ENCODE assay signal across 13 cellular contexts in genomic region chrX:48045410-48046311, GRCh38. TPM values are rescaled to one million over a fixed set of nuclear protein-coding genes. Genes with fewer than 3 reads are reported as not detected.
DNase-seq lines count a peak whose midpoint lies in the region; ATAC-seq, FAIRE-seq and TF ChIP-seq lines count a peak whose summit lies in the region.
"Had no signal": no experiment of that assay in that cellular context is flagged by ENCODE, and none has a peak within 500 bp of the region (broad histone marks: within the 10 kb centered on the region; RNA-seq: fewer than 3 reads in every experiment).

No MANE protein-coding gene starts in this region.

- H3K79me2 ChIP-seq in trophoblast cell (ENCODE audit: control insufficient read depth, insufficient read depth, low read length, poor library complexity), result no peaks in the 10 kb centered on the region

- no peak for DNase-seq in D721Med (ENCODE audit: insufficient read length, low spot score)
- peak; percentile 1 for DNase-seq in T1000 (lab: John Stamatoyannopoulos, UW)
- peak; percentile 64 to 80 for DNase-seq in foreskin keratinocyte
- DNase-seq in trophoblast cell, result peak; percentile 67 to 87
- no peak for DNase-seq in kidney
- no peak for DNase-seq in KBM-7
- no peak for DNase-seq in NCI-H1048 (lab: John Stamatoyannopoulos, UW)
- DNase-seq in hepatic stellate cell (ENCODE audit: low spot score), result no peak
- DNase-seq: COR-L47, erythroblast, naive B cell, NCI-H510A treated with DMSO at 0.1 percent for 48 hours, T-helper 17 cell had no signal

- no peak overlapping the region for H2AK5ac ChIP-seq in trophoblast cell (ENCODE audit: low read length)

- FAIRE-seq in D721Med (lab: Jason Lieb, UNC) (peak; percentile 6), kidney (lab: Jason Lieb, UNC) (no peak)

- H3K4ac ChIP-seq in trophoblast cell (ENCODE audit: low read depth, low read length), result no peak overlapping the region

- H3K4me1 ChIP-seq in foreskin keratinocyte, result peaks cover 5% of the 10 kb centered on the region
- peaks cover 2 to 3% of the 10 kb centered on the region in 2 experiments for H3K4me1 ChIP-seq in trophoblast cell (ENCODE audit: control insufficient read depth in 1 of 2, insufficient read depth in 2 of 2, low read length in 2 of 2)
- H3K4me1 ChIP-seq in kidney (ENCODE audit: control insufficient read depth in 1 of 2, insufficient read depth in 1 of 2, low read depth in 1 of 2, low read length in 2 of 2), result no peaks in the 10 kb centered on the region

- H3K36me3 ChIP-seq in trophoblast cell (ENCODE audit: control insufficient read depth in 1 of 2, insufficient read depth in 2 of 2, low read length in 2 of 2) (no peaks in the 10 kb centered on the region), kidney (ENCODE audit: control insufficient read depth in 1 of 2, insufficient read depth in 2 of 2, low read length in 2 of 2) (no peaks in the 10 kb centered on the region)

- intact Hi-C loops in kidney (cut with DNase I), result no loop called here

- no peak overlapping the region for H3K23ac ChIP-seq in trophoblast cell (ENCODE audit: low read length)

- H3K18ac ChIP-seq in trophoblast cell (ENCODE audit: low read length), result no peak overlapping the region

- WGBS in trophoblast cell (ENCODE audit: extremely low coverage, insufficient coverage, insufficient read length), result no CpG with 5 or more reads among the region's 8 CpGs

- H3K4me2 ChIP-seq in trophoblast cell (ENCODE audit: low read length), result no peak overlapping the region

- in situ Hi-C loops in KBM-7 (cut with MboI; ENCODE audit: low pct_unique_long_range_greater_than_20kb, low sequenced_read_pairs), result loop anchor here (25.0 kb wide), 1 partner anchor 183 kb away; no protein-coding TSS in a partner anchor

- peak overlapping the region; percentile 5 for H4K91ac ChIP-seq in trophoblast cell (ENCODE audit: low read depth, low read length)

- H4K8ac ChIP-seq in trophoblast cell (ENCODE audit: low read depth, low read length), result peak overlapping the region; percentile 47

- ATAC-seq in foreskin keratinocyte, result peak; percentile 81
- ATAC-seq: T-helper 17 cell had no signal

- peak overlapping the region; percentile 22 for H2BK120ac ChIP-seq in trophoblast cell (ENCODE audit: insufficient read depth, low read length, poor library complexity)

- H2BK5ac ChIP-seq in trophoblast cell (ENCODE audit: low read depth, low read length, poor library complexity), result no peak overlapping the region

- H3K4me3 ChIP-seq in trophoblast cell (ENCODE audit: low read depth, low read length), result no peak overlapping the region
- no peak overlapping the region for H3K4me3 ChIP-seq in kidney (ENCODE audit: low read length in 2 of 2)

- TF ChIP-seq CTCF in D721Med (IDR thresholded peaks at IDR 0.05; ENCODE audit: insufficient read depth, missing control alignments), result no peak
- no peak for TF ChIP-seq CTCF in foreskin keratinocyte (conservative IDR thresholded peaks at IDR 0.05)
- no peak for TF ChIP-seq CTCF in kidney (IDR thresholded peaks at IDR 0.05; ENCODE audit: borderline replicate concordance, extremely low read depth, insufficient read depth)

- peak overlapping the region; percentile 30 for H3K14ac ChIP-seq in trophoblast cell (ENCODE audit: low read length)

- H3K9ac ChIP-seq in trophoblast cell (ENCODE audit: low read length) (no peak overlapping the region), kidney (ENCODE audit: low read length in 2 of 2) (no peak overlapping the region)

- peaks cover 7% of the 10 kb centered on the region for H3K79me1 ChIP-seq in trophoblast cell (ENCODE audit: low read length)

- H3K27ac ChIP-seq in foreskin keratinocyte (no peak overlapping the region), trophoblast cell (ENCODE audit: low read depth, low read length) (peak overlapping the region; percentile 69), kidney (ENCODE audit: low read depth in 2 of 2, low read length in 2 of 2) (peak overlapping the region in 1 of 2 donors; percentile 54)

- H3K27me3 ChIP-seq in foreskin keratinocyte (no peaks in the 10 kb centered on the region), trophoblast cell (ENCODE audit: insufficient read depth, low read length) (no peaks in the 10 kb centered on the region)

- H2AFZ ChIP-seq in trophoblast cell (ENCODE audit: insufficient read depth, low read length, poor library complexity), result no peak overlapping the region

- no peak overlapping the region for H2BK12ac ChIP-seq in trophoblast cell (ENCODE audit: low read length)

- no peak overlapping the region for H4K12ac ChIP-seq in trophoblast cell (ENCODE audit: low read depth, low read length)

- H3K9me3 ChIP-seq in trophoblast cell (ENCODE audit: insufficient read depth, low read depth, low read length), result no peaks in the 10 kb centered on the region
- no peaks in the 10 kb centered on the region for H3K9me3 ChIP-seq in kidney (ENCODE audit: control insufficient read depth in 1 of 2, low read length in 2 of 2)

RNA-seq across cellular contexts. Expression of gene ZNF630, which starts 25.8 kb away (rescaled TPM):
- total RNA-seq in foreskin keratinocyte (1.1 and 1.3 TPM in 2 replicates), kidney (3.3 TPM)
- polyA plus RNA-seq in foreskin keratinocyte (0.69 and 0.76 TPM in 2 replicates), kidney (ENCODE audit: insufficient read depth, low read depth, low replicate concordance) (3.2 TPM)
- polyA plus RNA-seq in trophoblast cell (2013), result 2.0 and 2.3 TPM in 2 replicates

RNA-seq across cellular contexts. Expression of gene SPACA5, which starts 38.9 kb away (rescaled TPM):
- total RNA-seq in foreskin keratinocyte (not detected in 2 replicates), kidney (not detected)
- polyA plus RNA-seq in foreskin keratinocyte (not detected in 2 replicates), kidney (ENCODE audit: insufficient read depth, low read depth, low replicate concordance) (not detected)
- polyA plus RNA-seq in trophoblast cell (2013), result not detected in 2 replicates
- total RNA-seq: T-helper 17 cell had no signal

RNA-seq across cellular contexts. Expression of gene ZNF182, which starts 41.9 kb away (rescaled TPM):
- 3.4 and 3.7 TPM in 2 replicates for total RNA-seq in foreskin keratinocyte
- 1.1 and 1.3 TPM in 2 replicates for polyA plus RNA-seq in foreskin keratinocyte
- polyA plus RNA-seq in trophoblast cell (2013), result 2.0 and 2.4 TPM in 2 replicates
- total RNA-seq in kidney, result 5.8 TPM
- 3.2 TPM for polyA plus RNA-seq in kidney (ENCODE audit: insufficient read depth, low read depth, low replicate concordance)

Comparison
In these comparisons a context has a peak if more than half of its experiments do, and no peak if none do; other contexts are left out.
1. DNase-seq: peak in T1000 (single experiment), foreskin keratinocyte (2 of 2) and trophoblast cell (2 of 2); none in D721Med (single experiment), kidney (single experiment), KBM-7 (single experiment), NCI-H1048 (single experiment) and hepatic stellate cell (single experiment).